Comparison of ENCODE assay signal across 12 cellular contexts in genomic region chr2:98604547-98604946, GRCh38. TPM values are rescaled to one million over a fixed set of nuclear protein-coding genes. Genes with fewer than 3 reads are reported as not detected.
DNase-seq lines count a peak whose midpoint lies in the region; ATAC-seq and TF ChIP-seq lines count a peak whose summit lies in the region.
"Had no signal": no experiment of that assay in that cellular context is flagged by ENCODE, and none has a peak within 500 bp of the region (broad histone marks: within the 10 kb centered on the region; RNA-seq: fewer than 3 reads in every experiment).

No MANE protein-coding gene starts in this region.

- H3K27me3 Mint-ChIP-seq in activated CD4-positive, alpha-beta memory T cell treated with anti-CD3 and anti-CD28 coated beads for 36 hours: no peaks in the 10 kb centered on the region
- H3K27me3 Mint-ChIP-seq in activated CD4-positive, alpha-beta memory T cell treated with anti-CD3 and anti-CD28 coated beads, Interleukin-2, amount 10 ng/mL, durations not matched to agents 7 days and 5 days: no peaks in the 10 kb centered on the region
- no peaks in the 10 kb centered on the region for H3K27me3 Mint-ChIP-seq in activated naive CD8-positive, alpha-beta T cell treated with anti-CD3 and anti-CD28 coated beads for 36 hours
- no peaks in the 10 kb centered on the region for H3K27me3 Mint-ChIP-seq in natural killer cell (ENCODE audit: low read depth in 2 of 2)

- no peaks in the 10 kb centered on the region for H3K9me3 Mint-ChIP-seq in activated CD4-positive, alpha-beta memory T cell treated with anti-CD3 and anti-CD28 coated beads for 36 hours
- H3K9me3 Mint-ChIP-seq in activated CD4-positive, alpha-beta memory T cell treated with anti-CD3 and anti-CD28 coated beads, Interleukin-2, amount 10 ng/mL, durations not matched to agents 7 days and 5 days: no peaks in the 10 kb centered on the region
- no peaks in the 10 kb centered on the region for H3K9me3 Mint-ChIP-seq in activated naive CD8-positive, alpha-beta T cell treated with anti-CD3 and anti-CD28 coated beads for 36 hours
- no peaks in the 10 kb centered on the region for H3K9me3 Mint-ChIP-seq in natural killer cell

- ATAC-seq in natural killer cell: no peak
- ATAC-seq: stimulated activated naive CD8-positive, alpha-beta T cell treated with anti-CD3 and anti-CD28 coated beads, Interleukin-15, Interleukin-2, amounts not matched to agents 100 U/mL and 50 U/mL, for 24 hours had no signal

- intact Hi-C loops in activated CD4-positive, alpha-beta memory T cell treated with anti-CD3 and anti-CD28 coated beads for 36 hours (cut with micrococcal nuclease): no loop called here
- intact Hi-C loops in natural killer cell (cut with micrococcal nuclease) (no loop called here), cardiac septum (cut with DNase I) (loop anchor here (5.0 to 10.0 kb wide), 2 partner anchors 160 to 192 kb away; partner anchors contain the start of gene INPP4A)

- no peak for TF ChIP-seq CTCF in natural killer cell (IDR thresholded peaks at IDR 0.05)
- no peak for TF ChIP-seq CTCF in GM10266 (IDR thresholded peaks at IDR 0.05; ENCODE audit: control insufficient read depth, insufficient read depth, low read depth, missing control alignments)

- peak overlapping the region; percentile 53 for H3K27ac Mint-ChIP-seq in activated CD4-positive, alpha-beta memory T cell treated with anti-CD3 and anti-CD28 coated beads for 36 hours
- H3K27ac Mint-ChIP-seq in activated CD4-positive, alpha-beta memory T cell treated with anti-CD3 and anti-CD28 coated beads, Interleukin-2, amount 10 ng/mL, durations not matched to agents 7 days and 5 days: no peak overlapping the region
- H3K27ac Mint-ChIP-seq in activated naive CD8-positive, alpha-beta T cell treated with anti-CD3 and anti-CD28 coated beads for 36 hours: peak overlapping the region; percentile 64
- peak overlapping the region; percentile 88 to 97 for H3K27ac Mint-ChIP-seq in natural killer cell

- H3K36me3 Mint-ChIP-seq in activated CD4-positive, alpha-beta memory T cell treated with anti-CD3 and anti-CD28 coated beads for 36 hours: peaks cover 11% of the 10 kb centered on the region
- peaks cover 20% of the 10 kb centered on the region for H3K36me3 Mint-ChIP-seq in activated CD4-positive, alpha-beta memory T cell treated with anti-CD3 and anti-CD28 coated beads, Interleukin-2, amount 10 ng/mL, durations not matched to agents 7 days and 5 days (ENCODE audit: low read depth)
- H3K36me3 Mint-ChIP-seq in activated naive CD8-positive, alpha-beta T cell treated with anti-CD3 and anti-CD28 coated beads for 36 hours: peaks cover 16% of the 10 kb centered on the region
- H3K36me3 Mint-ChIP-seq in natural killer cell: no peaks in the 10 kb centered on the region

- DNase-seq in activated CD4-positive, alpha-beta memory T cell treated with anti-CD3 and anti-CD28 coated beads for 36 hours: no peak
- DNase-seq in activated CD4-positive, alpha-beta memory T cell treated with anti-CD3 and anti-CD28 coated beads, Interleukin-2, amount 10 ng/mL, durations not matched to agents 7 days and 5 days: no peak
- DNase-seq in NCI-H2029 treated with DMSO at 0.1 percent for 48 hours (lab: John Stamatoyannopoulos, UW) (peak; percentile 43), natural killer cell (no peak), medulla oblongata (ENCODE audit: extremely low spot score) (no peak), cardiac septum (ENCODE audit: low spot score) (no peak), GM10266 (ENCODE audit: extremely low spot score) (no peak)
- no peak for DNase-seq in activated naive CD8-positive, alpha-beta T cell treated with anti-CD3 and anti-CD28 coated beads for 36 hours
- DNase-seq: activated CD4-positive, alpha-beta T cell treated with anti-CD3 and anti-CD28 coated beads, Interleukin-2, amount 50 U/mL, for 1 hour; activated effector memory CD4-positive, alpha-beta T cell treated with anti-CD3 and anti-CD28 coated beads, Interleukin-2, amount 50 U/mL, for 16 hours; NCI-H1092 treated with DMSO at 0.1 percent for 48 hours; stimulated activated naive CD8-positive, alpha-beta T cell treated with anti-CD3 and anti-CD28 coated beads, Interleukin-15, Interleukin-2, amounts not matched to agents 100 U/mL and 50 U/mL, for 24 hours had no signal

- H3K4me1 Mint-ChIP-seq in activated CD4-positive, alpha-beta memory T cell treated with anti-CD3 and anti-CD28 coated beads for 36 hours (ENCODE audit: low read depth): peaks cover 40% of the 10 kb centered on the region
- H3K4me1 Mint-ChIP-seq in activated CD4-positive, alpha-beta memory T cell treated with anti-CD3 and anti-CD28 coated beads, Interleukin-2, amount 10 ng/mL, durations not matched to agents 7 days and 5 days: peaks cover 37% of the 10 kb centered on the region
- peaks cover 31% of the 10 kb centered on the region for H3K4me1 Mint-ChIP-seq in activated naive CD8-positive, alpha-beta T cell treated with anti-CD3 and anti-CD28 coated beads for 36 hours
- peaks cover 36 to 46% of the 10 kb centered on the region in 2 donors for H3K4me1 Mint-ChIP-seq in natural killer cell

- POLR2A ChIA-PET in activated CD4-positive, alpha-beta memory T cell treated with anti-CD3 and anti-CD28 coated beads for 36 hours (lab: Charles Lee): no interaction called here
- POLR2A ChIA-PET in activated CD4-positive, alpha-beta memory T cell treated with anti-CD3 and anti-CD28 coated beads, Interleukin-2, amount 10 ng/mL, durations not matched to agents 7 days and 5 days (lab: Charles Lee): interaction anchor here (0.7 to 2.0 kb wide), 3 partner anchors 10 to 26 kb away, joined by 3 to 5 read pairs (median 4); no protein-coding TSS in a partner anchor

- CTCF ChIA-PET in activated CD4-positive, alpha-beta memory T cell treated with anti-CD3 and anti-CD28 coated beads for 36 hours (lab: Charles Lee): interaction anchor here (0.9 to 1.6 kb wide), 4 partner anchors 10 to 192 kb away, joined by 3 to 10 read pairs (median 3); no protein-coding TSS in a partner anchor
- CTCF ChIA-PET in activated CD4-positive, alpha-beta memory T cell treated with anti-CD3 and anti-CD28 coated beads, Interleukin-2, amount 10 ng/mL, durations not matched to agents 7 days and 5 days (lab: Charles Lee): no interaction called here

- no peak overlapping the region for H3K4me3 Mint-ChIP-seq in activated CD4-positive, alpha-beta memory T cell treated with anti-CD3 and anti-CD28 coated beads for 36 hours
- H3K4me3 Mint-ChIP-seq in activated CD4-positive, alpha-beta memory T cell treated with anti-CD3 and anti-CD28 coated beads, Interleukin-2, amount 10 ng/mL, durations not matched to agents 7 days and 5 days: no peak overlapping the region
- no peak overlapping the region for H3K4me3 Mint-ChIP-seq in activated naive CD8-positive, alpha-beta T cell treated with anti-CD3 and anti-CD28 coated beads for 36 hours
- no peak overlapping the region for H3K4me3 Mint-ChIP-seq in natural killer cell

RNA-seq across cellular contexts. Expression of gene COA5, which starts 3.8 kb away (rescaled TPM):
- total RNA-seq in activated CD4-positive, alpha-beta memory T cell treated with anti-CD3 and anti-CD28 coated beads for 36 hours: 10 to 100 TPM; 26.7 to 28.5 TPM
- total RNA-seq in activated CD4-positive, alpha-beta memory T cell treated with anti-CD3 and anti-CD28 coated beads, Interleukin-2, amount 10 ng/mL, durations not matched to agents 7 days and 5 days: 10 to 100 TPM; 26.3 TPM
- 10 to 100 TPM; 27.1 to 27.2 TPM for total RNA-seq in activated naive CD8-positive, alpha-beta T cell treated with anti-CD3 and anti-CD28 coated beads for 36 hours
- total RNA-seq in natural killer cell: 10 to 100 TPM; 27.4 to 39.6 (median 36.1) TPM
- 28.3 TPM for total RNA-seq in cardiac septum

RNA-seq across cellular contexts. Expression of gene UNC50, which starts 3.8 kb away (rescaled TPM):
- total RNA-seq in activated CD4-positive, alpha-beta memory T cell treated with anti-CD3 and anti-CD28 coated beads for 36 hours: 10 to 100 TPM; 33.4 to 36.2 TPM
- total RNA-seq in activated CD4-positive, alpha-beta memory T cell treated with anti-CD3 and anti-CD28 coated beads, Interleukin-2, amount 10 ng/mL, durations not matched to agents 7 days and 5 days: 10 to 100 TPM; 32.7 to 32.8 TPM
- total RNA-seq in activated naive CD8-positive, alpha-beta T cell treated with anti-CD3 and anti-CD28 coated beads for 36 hours: 10 to 100 TPM; 29.8 to 30.9 TPM
- total RNA-seq in natural killer cell (10 to 100 TPM; 30.8 to 40.5 (median 32.1) TPM), cardiac septum (27.9 TPM)
